ENCODE assay signal across 26 cellular contexts in the genomic region with DNA sequence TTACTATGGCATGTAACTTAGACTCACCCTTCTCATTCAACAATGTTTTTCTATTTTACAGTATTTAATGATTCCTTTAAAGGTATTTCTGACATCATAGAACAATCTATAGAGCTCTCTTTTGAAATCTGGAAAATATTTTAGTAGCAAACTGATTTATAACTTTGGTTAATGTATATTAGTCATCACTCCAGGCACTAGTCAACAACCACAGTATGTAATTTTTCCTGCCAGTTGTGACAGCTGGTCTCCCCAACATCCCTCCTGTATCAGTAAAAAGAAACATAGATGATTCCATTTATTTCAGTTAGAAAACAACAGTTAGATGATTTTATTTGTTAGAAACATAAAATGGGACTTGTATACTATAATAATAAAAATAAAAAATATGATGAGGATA.
"Had no signal": no experiment of that assay in that cellular context is flagged by ENCODE, and none has a peak within 500 bp of the region (broad histone marks: within the 10 kb centered on the region; RNA-seq: fewer than 3 reads in every experiment).

No MANE protein-coding gene starts in this region.

- H3K4me3 ChIP-seq: adrenal gland, coronary artery, left lung, lung, neural progenitor cell, smooth muscle cell, thyroid gland, upper lobe of right lung had no signal

- FAIRE-seq: bronchial epithelial cell had no signal

- H3K4me1 ChIP-seq: adrenal gland, left lung, neural progenitor cell, upper lobe of right lung had no signal

- H3K27ac ChIP-seq: adrenal gland, coronary artery, left lung, neural progenitor cell, thyroid gland, upper lobe of right lung had no signal

- DNase-seq: activated B cell treated with CpG ODN at 0.5 μM for 24 hours; activated CD4-positive, alpha-beta T cell treated with anti-CD3 and anti-CD28 coated beads for 36 hours; activated CD4-positive, alpha-beta T cell treated with anti-CD3 and anti-CD28 coated beads, Interleukin-2, amount 50 U/mL, for 4 hours; activated CD8-positive, alpha-beta memory T cell treated with anti-CD3 and anti-CD28 coated beads, Interleukin-2, amount 50 U/mL, for 48 hours; activated naive CD4-positive, alpha-beta T cell; activated T-cell treated with anti-CD3 and anti-CD28 coated beads, Interleukin-2, amount 50 U/mL, for 4 hours; adrenal gland; endodermal cell; foreskin melanocyte; immature natural killer cell; kidney glomerular epithelial cell; left lung; naive thymus-derived CD8-positive, alpha-beta T cell; posterior cingulate gyrus; stimulated activated CD4-positive, alpha-beta T cell treated with anti-CD3 and anti-CD28 coated beads, Interleukin-2, amount 100 ng/mL, for 48 hours; stimulated activated CD8-positive, alpha-beta memory T cell treated with anti-CD3 and anti-CD28 coated beads, Interleukin-4, amount 100 ng/mL, for 48 hours; stimulated activated naive B cell treated with anti-CD40 and anti-IgM and Interleukin-4, amounts not matched to agents 10 μg/mL and 1 μg/mL and 100 μg/mL, for 72 hours; T1000; thyroid gland; upper lobe of right lung had no signal

- H3K27me3 ChIP-seq: adrenal gland, left lung, neural progenitor cell, thyroid gland, upper lobe of right lung had no signal

- ATAC-seq: activated CD4-positive, alpha-beta T cell treated with anti-CD3 and anti-CD28 coated beads for 36 hours; activated T-cell treated with anti-CD3 and anti-CD28 coated beads, Interleukin-2, amount 50 U/mL, for 4 hours; left lung; naive thymus-derived CD8-positive, alpha-beta T cell; sciatic nerve; stimulated activated naive B cell treated with anti-CD40 and anti-IgM and Interleukin-4, amounts not matched to agents 10 μg/mL and 1 μg/mL and 100 μg/mL, for 72 hours; upper lobe of right lung had no signal
